21 cellular contexts compared by ENCODE assay signal in the genomic region with DNA sequence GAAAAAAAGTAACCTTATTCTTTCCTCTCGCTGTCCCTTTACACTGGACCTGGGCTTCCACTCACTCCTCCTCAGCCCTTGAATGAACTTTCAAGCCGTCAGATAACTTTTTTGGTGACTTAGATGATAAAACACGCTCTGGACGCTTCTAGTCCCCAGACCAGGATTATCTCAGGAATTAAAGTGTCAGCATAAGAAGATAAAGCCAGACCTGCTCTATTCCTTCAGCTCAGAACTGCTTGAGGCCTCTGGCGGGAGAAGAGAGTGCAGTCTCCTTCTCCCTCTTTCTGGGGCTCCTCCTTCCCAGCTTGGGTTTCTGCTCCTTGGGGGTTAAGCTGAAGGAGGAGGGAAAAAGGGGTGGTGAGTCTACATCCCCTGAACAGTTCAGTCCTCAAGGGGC. TPM values are rescaled to one million over a fixed set of nuclear protein-coding genes. Genes with fewer than 3 reads are reported as not detected.
DNase-seq lines count a peak whose midpoint lies in the region; FAIRE-seq and TF ChIP-seq lines count a peak whose summit lies in the region.
"Had no signal": no experiment of that assay in that cellular context is flagged by ENCODE, and none has a peak within 500 bp of the region (broad histone marks: within the 10 kb centered on the region; RNA-seq: fewer than 3 reads in every experiment).

No MANE protein-coding gene starts in this region.

- H3K27ac ChIP-seq in hepatocyte (no peak overlapping the region), thyroid gland (no peak overlapping the region)

- no peak for FAIRE-seq in D721Med (lab: Jason Lieb, UNC)
- FAIRE-seq: GM12892, GM18507, HepG2 had no signal

- H3K36me3 ChIP-seq in hepatocyte (replicated peaks; ENCODE audit: insufficient read depth, low read depth): no peaks in the 10 kb centered on the region
- H3K36me3 ChIP-seq in thyroid gland: no peaks in the 10 kb centered on the region
- H3K36me3 ChIP-seq: BE2C had no signal

- TF ChIP-seq CTCF in D721Med (IDR thresholded peaks at IDR 0.05; ENCODE audit: insufficient read depth, missing control alignments) (no peak), hepatocyte (IDR thresholded peaks at IDR 0.05; ENCODE audit: poor library complexity) (no peak), thyroid gland (IDR thresholded peaks at IDR 0.05) (no peak)

- no peaks in the 10 kb centered on the region for H3K9me2 ChIP-seq in hepatocyte (replicated peaks; ENCODE audit: insufficient read depth)

- H3K27me3 ChIP-seq in hepatocyte (peaks cover 39% of the 10 kb centered on the region), thyroid gland (no peaks in the 10 kb centered on the region)

- intact Hi-C loops in thyroid gland (cut with DNase I): no loop called here

- no peak overlapping the region for H2AFZ ChIP-seq in hepatocyte
- H2AFZ ChIP-seq: GM23338 had no signal

- peak; percentile 55 for DNase-seq in D721Med (ENCODE audit: insufficient read length, low spot score)
- DNase-seq in NCI-H82 treated with DMSO at 0.1 percent for 48 hours (lab: John Stamatoyannopoulos, UW; ENCODE audit: unreplicated experiment): peak; percentile 32
- DNase-seq in amniotic epithelial cell (ENCODE audit: low read depth): peak; percentile 2
- DNase-seq in hepatocyte (ENCODE audit: low spot score): no peak
- no peak for DNase-seq in thyroid gland
- no peak for DNase-seq in NCI-H2107 (lab: John Stamatoyannopoulos, UW)
- DNase-seq in cortex of kidney (lab: John Stamatoyannopoulos, UW): no peak
- DNase-seq: BE2C; C1 segment of cervical spinal cord; CD4-positive, CD25-positive, alpha-beta regulatory T cell; CD8-positive, alpha-beta memory T cell; COR-L47; GDM1; H7; HFFc6 had no signal

- H4K20me1 ChIP-seq in hepatocyte (ENCODE audit: insufficient read depth, poor library complexity, severe bottlenecking): no peaks in the 10 kb centered on the region

- peak overlapping the region; percentile 27 for H3K4me2 ChIP-seq in hepatocyte
- H3K4me2 ChIP-seq: GM23338 had no signal

- no peak for TF ChIP-seq POLR2A in thyroid gland (IDR thresholded peaks at IDR 0.05)

- no peaks in the 10 kb centered on the region for H3K9me3 ChIP-seq in hepatocyte (ENCODE audit: low read depth)
- no peaks in the 10 kb centered on the region for H3K9me3 ChIP-seq in thyroid gland
- H3K9me3 ChIP-seq: BE2C had no signal

- H3K4me1 ChIP-seq in hepatocyte (ENCODE audit: insufficient read depth) (peaks cover 17% of the 10 kb centered on the region), thyroid gland (peaks cover 4 to 12% of the 10 kb centered on the region in 2 donors)
- H3K4me1 ChIP-seq: BE2C had no signal

- no peak overlapping the region for H3K4me3 ChIP-seq in hepatocyte
- no peak overlapping the region for H3K4me3 ChIP-seq in thyroid gland (replicated peaks in 1 of 3)
- H3K4me3 ChIP-seq: GM23338 had no signal

- no peaks in the 10 kb centered on the region for H3K79me2 ChIP-seq in hepatocyte

- 22% methylated on average over 5 of the region's 5 CpGs for WGBS in hepatocyte (ENCODE audit: low lambda C conversion rate, missing lambda C conversion rate)
- 78 to 85% methylated on average over 5 of the region's 5 CpGs for WGBS in thyroid gland, 2 donors

RNA-seq across cellular contexts. Expression of gene LPO, which starts 6.6 kb away (rescaled TPM):
- total RNA-seq in hepatocyte: 0.24 and 1.0 TPM in 2 replicates
- polyA plus RNA-seq in hepatocyte: 0.29 TPM in 1 of 2 replicates, not detected in the other
- under 1 TPM in 1 of 4 donors, not detected in 3; 0.27 TPM for total RNA-seq in thyroid gland
- total RNA-seq: A172; CD8-positive, alpha-beta memory T cell; H7; HepG2; HFFc6 had no signal
- polyA plus RNA-seq: CD8-positive, alpha-beta memory T cell; HepG2; IgD-negative memory B cell had no signal

RNA-seq across cellular contexts. Expression of gene MKS1, which starts 25.9 kb away (rescaled TPM):
- total RNA-seq in hepatocyte: 10.5 and 14.2 TPM in 2 replicates
- polyA plus RNA-seq in hepatocyte: 11.9 and 15.6 TPM in 2 replicates
- total RNA-seq in thyroid gland: 10 to 100 TPM; 11.6 to 24.1 (median 15.2) TPM

RNA-seq across cellular contexts. Expression of gene MPO, which starts 35.8 kb away (rescaled TPM):
- total RNA-seq in hepatocyte (0.13 TPM in 1 of 2 replicates, not detected in the other), thyroid gland (under 1 TPM in 2 of 4 donors, not detected in 2; 0.24 to 0.45 TPM)
- polyA plus RNA-seq in hepatocyte: not detected in 2 replicates
- total RNA-seq: A172; CD4-positive, CD25-positive, alpha-beta regulatory T cell; CD8-positive, alpha-beta memory T cell; GM23338; H7; HepG2; HFFc6 had no signal
- polyA plus RNA-seq: CD8-positive, alpha-beta memory T cell; HepG2; IgD-negative memory B cell had no signal

RNA-seq across cellular contexts. Expression of gene EPX, which starts 52.4 kb away (rescaled TPM):
- not detected in 2 replicates for total RNA-seq in hepatocyte
- not detected in 2 replicates for polyA plus RNA-seq in hepatocyte
- not detected for total RNA-seq in thyroid gland
- total RNA-seq: A172; CD4-positive, CD25-positive, alpha-beta regulatory T cell; CD8-positive, alpha-beta memory T cell; H7; HepG2; HFFc6 had no signal
- polyA plus RNA-seq: CD4-positive, CD25-positive, alpha-beta regulatory T cell; CD8-positive, alpha-beta memory T cell; GM23338; HepG2; IgD-negative memory B cell had no signal

Comparison
In these comparisons a context has a peak if more than half of its experiments do, and no peak if none do; other contexts are left out.
1. DNase-seq: peak in D721Med (single experiment), NCI-H82 treated with DMSO at 0.1 percent for 48 hours (single experiment) and amniotic epithelial cell (single experiment); none in hepatocyte (single experiment), thyroid gland (0 of 2), NCI-H2107 (single experiment) and cortex of kidney (single experiment).